ENCODE assay signal across 2 cellular contexts in genomic region chr12:115857923-115858322, GRCh38.
TF ChIP-seq lines count a peak whose summit lies in the region.

No MANE protein-coding gene starts in this region.

TF ChIP-seq in HCT116, 20 proteins besides CTCF, POLR2A, EP300 and RAD21:
- TF ChIP-seq EZH2 (IDR thresholded peaks at IDR 0.05): no peak
- TF ChIP-seq MAX (IDR thresholded peaks at IDR 0.05): no peak
- TF ChIP-seq SP1 (IDR thresholded peaks at IDR 0.05; ENCODE audit: low read depth): no peak
- TF ChIP-seq ZFX (IDR thresholded peaks at IDR 0.05): no peak
- TF ChIP-seq EGR1 (IDR thresholded peaks at IDR 0.05; ENCODE audit: low read depth): no peak
- TF ChIP-seq TCF7L2 (IDR thresholded peaks at IDR 0.05; ENCODE audit: borderline replicate concordance, extremely low read depth, insufficient read depth, insufficient read length): no peak
- no peak for TF ChIP-seq CEBPB (IDR thresholded peaks at IDR 0.05; ENCODE audit: low read depth)
- TF ChIP-seq CBX3 (IDR thresholded peaks at IDR 0.05; ENCODE audit: low read depth): no peak
- no peak for TF ChIP-seq REST (IDR thresholded peaks at IDR 0.05; ENCODE audit: low read depth)
- no peak for TF ChIP-seq JUND (IDR thresholded peaks at IDR 0.05)
- TF ChIP-seq YY1 (IDR thresholded peaks at IDR 0.05; ENCODE audit: extremely low read depth, insufficient replicate concordance, low read depth, low read length): no peak
- TF ChIP-seq ATF3 (IDR thresholded peaks at IDR 0.05): no peak
- TF ChIP-seq SRF (IDR thresholded peaks at IDR 0.05; ENCODE audit: low read depth): no peak
- no peak for TF ChIP-seq SIN3A (IDR thresholded peaks at IDR 0.05; ENCODE audit: low read depth)
- TF ChIP-seq ELF1 (IDR thresholded peaks at IDR 0.05; ENCODE audit: borderline replicate concordance, low read depth): no peak
- no peak for TF ChIP-seq FOSL1 (IDR thresholded peaks at IDR 0.05; ENCODE audit: low read depth)

TF ChIP-seq in H1, 55 proteins besides CTCF, POLR2A, EP300 and RAD21:
- TF ChIP-seq NRF1 (IDR thresholded peaks at IDR 0.05; ENCODE audit: low read depth, low read length) (no peak), EZH2 (IDR thresholded peaks at IDR 0.05; ENCODE audit: low read depth, low read length, severe bottlenecking) (no peak), EGR1 (IDR thresholded peaks at IDR 0.05; ENCODE audit: borderline replicate concordance, low read depth, low read length) (no peak), RFX5 (IDR thresholded peaks at IDR 0.05; ENCODE audit: borderline replicate concordance, low read depth, low read length) (no peak), CHD7 (IDR thresholded peaks at IDR 0.05; ENCODE audit: insufficient replicate concordance, low read length) (no peak), SP1 (IDR thresholded peaks at IDR 0.05; ENCODE audit: low read depth, low read length) (no peak), YY1 (IDR thresholded peaks at IDR 0.05; ENCODE audit: low read depth, low read length) (no peak)
